ENCODE assay signal across 20 cellular contexts in the genomic region with DNA sequence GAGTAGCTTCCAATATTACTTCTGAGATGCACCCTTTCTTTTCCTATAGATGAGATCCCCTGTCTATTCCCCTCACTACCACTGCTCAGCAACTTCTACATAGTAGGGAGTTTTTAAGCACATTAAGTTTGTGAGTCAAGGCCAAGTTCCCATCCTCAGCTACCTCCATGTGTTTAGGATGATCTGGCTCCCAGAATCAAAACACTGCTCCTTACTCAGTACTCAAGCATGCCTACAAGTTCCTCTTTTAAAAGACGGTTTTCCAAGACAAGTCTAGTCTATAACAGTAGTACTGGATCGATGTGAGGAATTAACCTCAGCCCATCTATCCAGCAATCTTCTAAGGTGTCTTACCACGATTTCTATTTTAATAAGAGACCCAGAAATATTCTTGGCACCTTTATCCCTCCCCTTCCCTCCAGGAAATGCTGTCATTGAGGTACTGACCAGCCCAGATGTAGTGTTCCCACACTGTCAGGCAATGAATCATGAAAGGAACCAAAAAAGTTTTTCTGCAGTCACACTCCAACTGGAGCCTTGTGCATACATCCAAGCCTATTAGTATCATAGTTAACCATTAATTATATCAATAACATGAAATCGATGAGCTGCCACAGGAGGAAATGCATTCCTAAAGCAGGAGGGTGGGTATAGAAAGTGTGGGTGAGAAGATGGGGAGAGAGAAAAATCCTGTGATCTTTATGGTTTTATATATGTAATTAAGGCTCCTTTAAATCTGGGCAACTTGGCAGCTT. TPM values are rescaled to one million over a fixed set of nuclear protein-coding genes. Genes with fewer than 3 reads are reported as not detected.
DNase-seq lines count a peak whose midpoint lies in the region; ATAC-seq and TF ChIP-seq lines count a peak whose summit lies in the region.
"Had no signal": no experiment of that assay in that cellular context is flagged by ENCODE, and none has a peak within 500 bp of the region (broad histone marks: within the 10 kb centered on the region; RNA-seq: fewer than 3 reads in every experiment).

No MANE protein-coding gene starts in this region.

- TF ChIP-seq POLR2A in esophagus muscularis mucosa (IDR thresholded peaks at IDR 0.05; ENCODE audit: low read depth), result no peak

- ATAC-seq in GM18520 (IDR thresholded peaks at IDR 0.05; ENCODE audit: unreplicated experiment), result no peak
- ATAC-seq: T-cell, WTC11 had no signal

- no peaks in the 10 kb centered on the region for H3K27me3 ChIP-seq in esophagus muscularis mucosa

- H3K4me3 ChIP-seq in esophagus muscularis mucosa, result no peak overlapping the region

- no peaks in the 10 kb centered on the region for H3K9me3 ChIP-seq in esophagus muscularis mucosa

- no peaks in the 10 kb centered on the region for H3K36me3 ChIP-seq in esophagus muscularis mucosa

- TF ChIP-seq EP300 in esophagus muscularis mucosa (IDR thresholded peaks at IDR 0.05), result no peak

- H3K27ac ChIP-seq in esophagus muscularis mucosa (replicated peaks in 1 of 4) (peak overlapping the region in 3 of 4 donors; percentile 23 to 60 (median 60)), substantia nigra (ENCODE audit: low read depth, low read length, poor library complexity, severe bottlenecking) (no peak overlapping the region)

- intact Hi-C loops in esophagus muscularis mucosa (cut with DNase I), result no loop called here

- WGBS in esophagus muscularis mucosa, result 73% methylated on average over 4 of the region's 4 CpGs

- DNase-seq in AG08396 (ENCODE audit: low spot score) (peak; percentile 23), RPMI7951 (ENCODE audit: low read depth) (peak; percentile 17), esophagus muscularis mucosa (ENCODE audit: extremely low spot score) (no peak), mucosa of gallbladder (ENCODE audit: low spot score) (peak; percentile 24), substantia nigra (lab: John Stamatoyannopoulos, UW) (no peak), NCI-H1048 (lab: John Stamatoyannopoulos, UW) (no peak)
- no peak for DNase-seq in stimulated activated CD4-positive, alpha-beta T cell treated with anti-CD3 and anti-CD28 coated beads, Interleukin-4, amount 100 ng/mL, for 1 hour
- DNase-seq: activated gamma-delta T cell treated with Interleukin-2 at 50 U/mL for 16 hours; AML-193; effector memory CD4-positive, alpha-beta T cell; head of caudate nucleus; left cardiac atrium; NCI-H2081 treated with DMSO at 0.1 percent for 48 hours; NCI-H774; posterior cingulate gyrus; stimulated activated CD4-positive, alpha-beta T cell treated with anti-CD3 and anti-CD28 coated beads, Interleukin-15, amount 100 ng/mL, for 24 hours; T-cell had no signal

- no peak for TF ChIP-seq CTCF in esophagus muscularis mucosa (IDR thresholded peaks at IDR 0.05)

- H3K4me1 ChIP-seq in esophagus muscularis mucosa, result peaks cover 8 to 29% (median 23%) of the 10 kb centered on the region in 4 donors

RNA-seq across cellular contexts. Expression of a gene that starts 29.6 kb away (rescaled TPM):
- 2.4 and 4.1 TPM in 2 replicates for total RNA-seq in RPMI7951 (2014; rRNA removed; shearing (Covaris generic))
- total RNA-seq in esophagus muscularis mucosa, result 10 to 100 TPM in 1 of 4 donors, 1 to 10 TPM in 3; 1.4 to 18.6 (median 4.4) TPM
- total RNA-seq in mucosa of gallbladder, result 9.9 TPM
- total RNA-seq: myocyte had no signal

Comparison
In these comparisons a context has a peak if more than half of its experiments do, and no peak if none do; other contexts are left out.
1. DNase-seq: peak in AG08396 (single experiment), RPMI7951 (single experiment) and mucosa of gallbladder (single experiment); none in esophagus muscularis mucosa (single experiment), substantia nigra (0 of 49), stimulated activated CD4-positive, alpha-beta T cell treated with anti-CD3 and anti-CD28 coated beads, Interleukin-4, amount 100 ng/mL, for 1 hour (single experiment) and NCI-H1048 (single experiment).